ENCODE assay signal across 7 cellular contexts in the genomic region with DNA sequence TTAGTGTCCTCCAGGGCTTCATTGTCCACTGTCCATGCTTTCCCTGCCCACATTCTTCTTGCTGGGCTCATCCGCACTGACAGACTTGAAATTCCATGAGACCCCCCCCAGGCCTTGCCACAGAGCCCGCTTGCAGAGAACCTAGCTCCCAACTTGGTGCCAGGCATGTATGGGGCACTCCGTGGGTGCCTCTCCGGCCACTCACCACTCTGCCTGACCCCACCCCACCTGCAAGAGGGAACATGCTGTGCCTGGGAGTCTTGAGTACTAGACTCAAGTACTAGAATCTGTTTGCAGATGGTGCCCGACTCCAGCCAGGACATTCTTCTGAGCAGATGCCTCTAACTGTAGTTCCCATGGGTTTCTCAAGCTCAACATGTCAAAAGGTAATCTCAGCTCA. TPM values are rescaled to one million over a fixed set of nuclear protein-coding genes. Genes with fewer than 3 reads are reported as not detected.
DNase-seq lines count a peak whose midpoint lies in the region; ATAC-seq and TF ChIP-seq lines count a peak whose summit lies in the region.

No MANE protein-coding gene starts in this region.

- in situ Hi-C loops in GM23248 (cut with MboI), result no loop called here

- DNase-seq in GM23248, result peak; percentile 23
- DNase-seq in T-helper 17 cell, result no peak
- peak in 1 of 2 donors; percentile 5 for DNase-seq in fibroblast of lung (ENCODE audit: low read depth in 2 of 2)
- DNase-seq in sciatic nerve (ENCODE audit: low spot score), result no peak
- no peak for DNase-seq in HPDE6-E6E7 (ENCODE audit: extremely low spot score)
- no peak for DNase-seq in NCI-H2107 (lab: John Stamatoyannopoulos, UW)

- peak overlapping the region; percentile 88 for H3K27ac Mint-ChIP-seq in T-helper 17 cell

- peak overlapping the region; percentile 37 for H2AFZ ChIP-seq in GM23248
- H2AFZ ChIP-seq in fibroblast of lung (ENCODE audit: low read length), result no peak overlapping the region

- no peaks in the 10 kb centered on the region for H3K36me3 Mint-ChIP-seq in T-helper 17 cell (ENCODE audit: low read depth)

- peaks cover 64% of the 10 kb centered on the region for H3K4me1 Mint-ChIP-seq in T-helper 17 cell

- H3K36me3 ChIP-seq in GM23248 (ENCODE audit: low read depth) (no peaks in the 10 kb centered on the region), fibroblast of lung (ENCODE audit: control insufficient read depth, insufficient read depth, low read length) (no peaks in the 10 kb centered on the region)

- H3K27ac ChIP-seq in GM23248 (peak overlapping the region; percentile 65), fibroblast of lung (ENCODE audit: insufficient read depth, low read length) (peak overlapping the region; percentile 60)

- intact Hi-C loops in sciatic nerve (cut with DNase I), result no loop called here

- H3K4me3 ChIP-seq in GM23248 (0 out of 2 replicates have a peak overlapping the region, but pooled peaks have one; percentile 15), fibroblast of lung (replicated peaks in 1 of 4; ENCODE audit: control extremely low read depth in 1 of 4, insufficient read depth in 1 of 4, low read depth in 3 of 4, low read length in 4 of 4) (no peak overlapping the region)

- peak overlapping the region; percentile 84 for H3K4me3 Mint-ChIP-seq in T-helper 17 cell

- H3K9ac ChIP-seq in GM23248 (peak overlapping the region; percentile 39; the same call in 1 of the 2 replicates), fibroblast of lung (ENCODE audit: insufficient read depth, low read length) (no peak overlapping the region)

- peak overlapping the region; percentile 74 for H3K4me2 ChIP-seq in GM23248 (ENCODE audit: unreplicated experiment)
- H3K4me2 ChIP-seq in fibroblast of lung (ENCODE audit: extremely low read depth, insufficient read depth, low read length), result peak overlapping the region; percentile 17

- H3K9me2 ChIP-seq in GM23248 (ENCODE audit: insufficient read depth), result no peaks in the 10 kb centered on the region

- H3K79me2 ChIP-seq in GM23248 (ENCODE audit: insufficient read depth) (peaks cover 76% of the 10 kb centered on the region), fibroblast of lung (ENCODE audit: control insufficient read depth, insufficient read depth, low read length) (peaks cover 73% of the 10 kb centered on the region)

- no peak for TF ChIP-seq CTCF in fibroblast of lung (conservative IDR thresholded peaks at IDR 0.05 in 1 of 2, IDR thresholded peaks at IDR 0.05 in 1 of 2; ENCODE audit: low read depth in 1 of 2, low read length in 2 of 2)

- no peak for ATAC-seq in T-helper 17 cell
- peak; percentile 46 for ATAC-seq in sciatic nerve
- no peak for ATAC-seq in HG03039 (IDR thresholded peaks at IDR 0.05; ENCODE audit: unreplicated experiment)

- H3F3A ChIP-seq in GM23248 (ENCODE audit: insufficient read depth), result peaks cover 4% of the 10 kb centered on the region

- no peaks in the 10 kb centered on the region for H3K9me3 ChIP-seq in GM23248 (ENCODE audit: low read depth)
- no peaks in the 10 kb centered on the region for H3K9me3 ChIP-seq in T-helper 17 cell (ENCODE audit: control insufficient read depth, low read length, poor library complexity, severe bottlenecking)
- H3K9me3 ChIP-seq in fibroblast of lung (ENCODE audit: control insufficient read depth, insufficient read depth, low read depth, low read length), result no peaks in the 10 kb centered on the region

- H3K27me3 ChIP-seq in GM23248 (replicated peaks; ENCODE audit: insufficient read depth) (no peaks in the 10 kb centered on the region), fibroblast of lung (ENCODE audit: control insufficient read depth, insufficient read depth, low read length) (no peaks in the 10 kb centered on the region)

- peaks cover 42% of the 10 kb centered on the region for H3K4me1 ChIP-seq in GM23248 (ENCODE audit: insufficient read depth)
- H3K4me1 ChIP-seq in fibroblast of lung (ENCODE audit: control insufficient read depth, extremely low read depth, insufficient read depth, low read length), result peaks cover 27% of the 10 kb centered on the region

- no peaks in the 10 kb centered on the region for H4K20me1 ChIP-seq in GM23248 (ENCODE audit: insufficient read depth)
- H4K20me1 ChIP-seq in fibroblast of lung (ENCODE audit: control insufficient read depth, extremely low read depth, insufficient read depth, low read length), result no peaks in the 10 kb centered on the region

- WGBS in GM23248 (ENCODE audit: low coverage in 1 of 2, low lambda C conversion rate in 2 of 2, missing lambda C conversion rate in 2 of 2), 2 experiments, result 54 to 76% methylated on average over 4 to 5 of the region's 5 CpGs

- no peaks in the 10 kb centered on the region for H3K27me3 Mint-ChIP-seq in T-helper 17 cell

RNA-seq across cellular contexts. Expression of a gene that starts 47.9 kb away (rescaled TPM):
- total RNA-seq in GM23248 (2014; rRNA removed; shearing (Covaris generic)), result 2.7 and 4.7 TPM in 2 replicates
- polyA plus RNA-seq in GM23248 (2016; fragmentation: Nextera tagmentation; extraction: Ambion mirVana) (2.8 and 3.1 TPM in 2 replicates), fibroblast of lung (6.3 and 8.1 TPM in 2 replicates)
- total RNA-seq in T-helper 17 cell (10 to 100 TPM; 28.6 to 31.2 TPM), fibroblast of lung (4.1 and 8.3 TPM in 2 replicates), sciatic nerve (7.0 TPM)
- polyA plus RNA-seq in fibroblast of lung (2012), result 9.2 and 9.6 TPM in 2 replicates
- polyA minus RNA-seq in fibroblast of lung (ENCODE audit: low replicate concordance), result 19.2 and 33.8 TPM in 2 replicates
